In genomic region chr13:23477096-23477495, GRCh38 we compare ENCODE assay signal across 1 cellular context.
TF ChIP-seq lines count a peak whose summit lies in the region.

No MANE protein-coding gene starts in this region.

TF ChIP-seq in IMR-90, 13 proteins besides CTCF, POLR2A, EP300 and RAD21 (continued from another document):
- no peak for TF ChIP-seq CEBPB (IDR thresholded peaks at IDR 0.05; ENCODE audit: low read depth, low read length)
- no peak for TF ChIP-seq USF2 (IDR thresholded peaks at IDR 0.05; ENCODE audit: low read depth, low read length)
- no peak for TF ChIP-seq BHLHE40 (IDR thresholded peaks at IDR 0.05; ENCODE audit: low read depth, low read length)
- no peak for TF ChIP-seq FOS (IDR thresholded peaks at IDR 0.05; ENCODE audit: low read depth, low read length)
- no peak for TF ChIP-seq ELK1 (IDR thresholded peaks at IDR 0.05; ENCODE audit: borderline replicate concordance, low read depth, low read length)
- TF ChIP-seq RCOR1 (IDR thresholded peaks at IDR 0.05; ENCODE audit: insufficient replicate concordance, low read length), result no peak
- TF ChIP-seq RFX5 (IDR thresholded peaks at IDR 0.05; ENCODE audit: low read depth, low read length), result no peak
- no peak for TF ChIP-seq MXI1 (IDR thresholded peaks at IDR 0.05; ENCODE audit: borderline replicate concordance, low read depth, low read length)
- TF ChIP-seq MAFK (IDR thresholded peaks at IDR 0.05; ENCODE audit: low read depth, low read length), result no peak
TF ChIP-seq in IMR-90: peak in this region for 0.
